In the genomic region with DNA sequence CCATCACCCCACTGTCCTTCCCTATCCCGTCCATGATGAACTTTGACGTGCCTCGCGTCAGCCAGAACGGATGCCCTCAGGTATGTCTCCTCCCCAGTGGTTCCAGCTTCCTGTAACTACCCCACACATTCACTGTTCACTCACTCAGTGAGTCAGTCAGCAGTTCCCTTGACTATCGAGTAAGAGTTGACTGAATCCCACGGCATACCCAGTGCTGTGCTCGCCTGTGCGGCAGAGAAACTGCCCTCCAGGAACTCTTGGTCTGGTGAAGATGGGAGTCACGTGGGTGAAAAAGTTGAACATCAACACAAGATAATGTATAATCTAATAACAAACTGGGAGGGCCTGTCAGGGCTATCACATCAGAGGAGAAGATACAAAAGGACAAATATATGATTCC, we compare ENCODE assay signal across 1 cellular context.
TF ChIP-seq lines count a peak whose summit lies in the region.

No MANE protein-coding gene starts in this region.

TF ChIP-seq in H1, 55 proteins besides CTCF, POLR2A, EP300 and RAD21:
- TF ChIP-seq CHD2 (IDR thresholded peaks at IDR 0.05; ENCODE audit: low read length) (no peak), SIX5 (IDR thresholded peaks at IDR 0.05; ENCODE audit: low read depth, low read length) (no peak), HDAC6 (IDR thresholded peaks at IDR 0.05; ENCODE audit: low read depth, low read length) (no peak), CBX8 (IDR thresholded peaks at IDR 0.05; ENCODE audit: borderline replicate concordance, low read depth, low read length) (no peak), HDAC2 (IDR thresholded peaks at IDR 0.05; ENCODE audit: borderline replicate concordance in 1 of 2, low read depth in 2 of 2, low read length in 2 of 2) (no peak), FOSL1 (IDR thresholded peaks at IDR 0.05; ENCODE audit: insufficient read depth, low read depth, low read length) (no peak), SRF (IDR thresholded peaks at IDR 0.05; ENCODE audit: low read depth, low read length) (no peak), YY1 (IDR thresholded peaks at IDR 0.05; ENCODE audit: low read depth, low read length) (no peak), PHF8 (conservative IDR thresholded peaks at IDR 0.05; ENCODE audit: low read depth, low read length) (no peak), KDM4A (IDR thresholded peaks at IDR 0.05; ENCODE audit: low read depth, low read length, severe bottlenecking) (no peak), ZNF274 (IDR thresholded peaks at IDR 0.05; ENCODE audit: borderline replicate concordance, extremely low read depth, low read length) (no peak), MAFK (IDR thresholded peaks at IDR 0.05; ENCODE audit: low read depth, low read length) (no peak), BACH1 (IDR thresholded peaks at IDR 0.05; ENCODE audit: low read length) (no peak), GABPA (IDR thresholded peaks at IDR 0.05; ENCODE audit: borderline replicate concordance, insufficient read depth, low read length) (no peak), SP1 (IDR thresholded peaks at IDR 0.05; ENCODE audit: low read depth, low read length) (no peak)
- TF ChIP-seq, protein P1, sequence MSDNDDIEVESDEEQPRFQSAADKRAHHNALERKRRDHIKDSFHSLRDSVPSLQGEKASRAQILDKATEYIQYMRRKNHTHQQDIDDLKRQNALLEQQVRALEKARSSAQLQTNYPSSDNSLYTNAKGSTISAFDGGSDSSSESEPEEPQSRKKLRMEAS (IDR thresholded peaks at IDR 0.05) = no peak
- TF ChIP-seq, protein P2, sequence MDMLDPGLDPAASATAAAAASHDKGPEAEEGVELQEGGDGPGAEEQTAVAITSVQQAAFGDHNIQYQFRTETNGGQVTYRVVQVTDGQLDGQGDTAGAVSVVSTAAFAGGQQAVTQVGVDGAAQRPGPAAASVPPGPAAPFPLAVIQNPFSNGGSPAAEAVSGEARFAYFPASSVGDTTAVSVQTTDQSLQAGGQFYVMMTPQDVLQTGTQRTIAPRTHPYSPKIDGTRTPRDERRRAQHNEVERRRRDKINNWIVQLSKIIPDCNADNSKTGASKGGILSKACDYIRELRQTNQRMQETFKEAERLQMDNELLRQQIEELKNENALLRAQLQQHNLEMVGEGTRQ (IDR thresholded peaks at IDR 0.05; ENCODE audit: low read length) = no peak
